In genomic region chr1:211113566-211113965, GRCh38 we compare ENCODE assay signal across 25 cellular contexts. TPM values are rescaled to one million over a fixed set of nuclear protein-coding genes. Genes with fewer than 3 reads are reported as not detected.
"Had no signal": no experiment of that assay in that cellular context is flagged by ENCODE, and none has a peak within 500 bp of the region (broad histone marks: within the 10 kb centered on the region; RNA-seq: fewer than 3 reads in every experiment).

No MANE protein-coding gene starts in this region.

- H3K4me1 ChIP-seq: left lung, lower lobe of right lung, pancreas, prostate gland, tibial nerve, upper lobe of left lung had no signal

- H3K27me3 ChIP-seq: hepatocyte, left lung, pancreas, tibial nerve, upper lobe of left lung had no signal

- H3K36me3 ChIP-seq: left lung, lower lobe of right lung, pancreas, prostate gland, tibial nerve, upper lobe of left lung had no signal

- H3K27ac ChIP-seq: hepatocyte, left lung, lower lobe of right lung, pancreas, prostate gland, skin epidermis, tibial nerve, upper lobe of left lung had no signal

- DNase-seq: kidney glomerular epithelial cell; left colon; left lung; lower lobe of right lung; mammary epithelial cell; mesenchymal stem cell; naive thymus-derived CD8-positive, alpha-beta T cell; nucleus accumbens; pancreas; posterior cingulate gyrus; retina; right cardiac atrium; stimulated activated CD4-positive, alpha-beta T cell treated with anti-CD3 and anti-CD28 coated beads, Interleukin-12 subunit alpha, Interleukin-12 subunit beta, amount 100 ng/mL, for 4 hours; stimulated activated CD4-positive, alpha-beta T cell treated with anti-CD3 and anti-CD28 coated beads, Interleukin-15, amount 100 ng/mL, for 24 hours; stimulated activated CD4-positive, alpha-beta T cell treated with anti-CD3 and anti-CD28 coated beads, Interleukin-2, amount 100 ng/mL, for 24 hours; stimulated activated CD4-positive, alpha-beta T cell treated with anti-CD3 and anti-CD28 coated beads, Interleukin-4, amount 100 ng/mL, for 4 hours; stimulated activated CD8-positive, alpha-beta memory T cell treated with anti-CD3 and anti-CD28 coated beads, Interleukin-4, amount 100 ng/mL, for 48 hours; stimulated activated naive CD4-positive, alpha-beta T cell treated with Interleukin-2 at 50 U/mL for 16 hours; stimulated activated naive CD8-positive, alpha-beta T cell treated with anti-CD3 and anti-CD28 coated beads, Interleukin-15, amount 100 ng/mL, for 72 hours; upper lobe of left lung had no signal

- H3K9me3 ChIP-seq: lower lobe of right lung, pancreas, prostate gland, upper lobe of left lung had no signal

- H3K4me3 ChIP-seq: hepatocyte, left lung, lower lobe of right lung, pancreas, prostate gland, skin epidermis, tibial nerve, upper lobe of left lung had no signal

RNA-seq across cellular contexts. Expression of gene KCNH1, which starts 20.4 kb away (rescaled TPM):
- total RNA-seq: liver; lower lobe of right lung; mammary epithelial cell; naive thymus-derived CD8-positive, alpha-beta T cell; right cardiac atrium had no signal
